30 cellular contexts compared by ENCODE assay signal in genomic region chr7:157900011-157900410, GRCh38.
A peak's percentile ranks its signal among the peaks of the same experiment; 100 is the strongest.
DNase-seq lines count a peak whose midpoint lies in the region; ATAC-seq, FAIRE-seq and TF ChIP-seq lines count a peak whose summit lies in the region.
"Had no signal": no experiment of that assay in that cellular context is flagged by ENCODE, and none has a peak within 500 bp of the region (broad histone marks: within the 10 kb centered on the region; RNA-seq: fewer than 3 reads in every experiment).

No MANE protein-coding gene starts in this region.

- H2BK15ac ChIP-seq in H1 (ENCODE audit: low read length): peak overlapping the region; percentile 9; the same call in 1 of the 2 replicates

- H3K4me3 ChIP-seq in heart right ventricle (no peak overlapping the region), H1 (ENCODE audit: extremely low read depth in 1 of 4, insufficient read depth in 2 of 4, low read depth in 3 of 4, low read length in 4 of 4) (no peak overlapping the region), trophoblast cell (ENCODE audit: low read depth, low read length) (peak overlapping the region; percentile 42)
- H3K4me3 ChIP-seq: GM12878, MG63, psoas muscle, tibial nerve had no signal

- no peak for FAIRE-seq in H1 (lab: Jason Lieb, UNC)
- FAIRE-seq: colon, GM12878, islet of Langerhans had no signal

- H3K9me3 ChIP-seq in heart right ventricle (no peaks in the 10 kb centered on the region), H1 (ENCODE audit: insufficient read depth in 2 of 2, low read depth in 1 of 2, low read length in 1 of 2) (no peaks in the 10 kb centered on the region), trophoblast cell (ENCODE audit: insufficient read depth, low read depth, low read length) (peaks cover 17% of the 10 kb centered on the region)
- H3K9me3 ChIP-seq: MG63, psoas muscle had no signal

- no peaks in the 10 kb centered on the region for H3K79me1 ChIP-seq in H1 (ENCODE audit: low read depth, low read length)
- H3K79me1 ChIP-seq in trophoblast cell (ENCODE audit: low read length): no peaks in the 10 kb centered on the region

- H3K14ac ChIP-seq in H1 (ENCODE audit: insufficient read length) (no peak overlapping the region), trophoblast cell (ENCODE audit: low read length) (no peak overlapping the region)

- H4K5ac ChIP-seq in H1 (ENCODE audit: insufficient read length, low read depth, low read length): no peak overlapping the region

- no peaks in the 10 kb centered on the region for H3K23me2 ChIP-seq in H1 (ENCODE audit: low read depth, low read length)

- H4K91ac ChIP-seq in H1 (replicated peaks; ENCODE audit: insufficient read length, low read length): no peak overlapping the region
- no peak overlapping the region for H4K91ac ChIP-seq in trophoblast cell (ENCODE audit: low read depth, low read length)

- intact Hi-C loops in Right ventricle myocardium superior (cut with DNase I): no loop called here
- intact Hi-C loops in heart right ventricle (cut with DNase I): no loop called here

- H4K8ac ChIP-seq in H1 (ENCODE audit: extremely low read depth, insufficient read depth, low read length): no peak overlapping the region
- no peak overlapping the region for H4K8ac ChIP-seq in trophoblast cell (ENCODE audit: low read depth, low read length)

- DNase-seq in Right ventricle myocardium superior (no peak), heart right ventricle (no peak), NCI-H2029 treated with DMSO at 0.1 percent for 48 hours (lab: John Stamatoyannopoulos, UW) (peak; percentile 79), H1 (ENCODE audit: low read depth in 1 of 2, low spot score in 2 of 2) (no peak), trophoblast cell (no peak), GM19240 (ENCODE audit: insufficient read length, low spot score) (no peak), T1000 (lab: John Stamatoyannopoulos, UW) (no peak)
- DNase-seq: activated CD4-positive, CD25-positive, alpha-beta regulatory T cell; activated gamma-delta T cell treated with Interleukin-2 at 50 U/mL for 16 hours; activated naive CD8-positive, alpha-beta T cell treated with anti-CD3 and anti-CD28 coated beads, Interleukin-2, amount 10 ng/mL, durations not matched to agents 7 days and 5 days; activated T-cell treated with anti-CD3 and anti-CD28 coated beads, Interleukin-2, amount 50 U/mL, for 24 hours; aorta; CD4-positive, alpha-beta memory T cell; effector CD8-positive, alpha-beta T cell; erythroblast; HCEC 1CT; MG63; midbrain; naive B cell; NCI-H146; NCI-H774; psoas muscle; stimulated activated CD4-positive, alpha-beta T cell treated with anti-CD3 and anti-CD28 coated beads, Interleukin-4, amount 100 ng/mL, for 4 hours; T-cell had no signal

- H3K23ac ChIP-seq in H1 (ENCODE audit: insufficient read length) (no peak overlapping the region), trophoblast cell (ENCODE audit: low read length) (no peak overlapping the region)

- TF ChIP-seq RAD21 in H1 (IDR thresholded peaks at IDR 0.05 in 1 of 2, conservative IDR thresholded peaks at IDR 0.05 in 1 of 2; ENCODE audit: low read depth in 2 of 2, low read length in 2 of 2): no peak

- H2BK5ac ChIP-seq in H1 (ENCODE audit: low read depth, low read length): no peak overlapping the region
- no peak overlapping the region for H2BK5ac ChIP-seq in trophoblast cell (ENCODE audit: low read depth, low read length, poor library complexity)

- H3K4me1 ChIP-seq in heart right ventricle: peaks cover 0 to 7% (median 0%) of the 10 kb centered on the region in 9 donors
- H3K4me1 ChIP-seq in H1 (replicated peaks in 1 of 4; ENCODE audit: control insufficient read depth in 3 of 4, insufficient read depth in 4 of 4, low read length in 3 of 4): peaks cover 3 to 10% (median 8%) of the 10 kb centered on the region in 4 experiments; a peak in 5 of 7 replicates
- H3K4me1 ChIP-seq in trophoblast cell (ENCODE audit: control insufficient read depth in 1 of 2, insufficient read depth in 2 of 2, low read length in 2 of 2): no peaks in the 10 kb centered on the region
- H3K4me1 ChIP-seq: psoas muscle, tibial nerve had no signal

- ATAC-seq in Right ventricle myocardium superior (ENCODE audit: poor library complexity) (peak; percentile 64), heart right ventricle (no peak), GM21576 (IDR thresholded peaks at IDR 0.05; ENCODE audit: unreplicated experiment) (no peak)
- ATAC-seq: GM12878, psoas muscle, T-cell had no signal

- no peaks in the 10 kb centered on the region for H4K20me1 ChIP-seq in H1 (replicated peaks in 1 of 2; ENCODE audit: control insufficient read depth in 1 of 2, insufficient read depth in 2 of 2, low read length in 2 of 2)

- POLR2A ChIA-PET in H1 (lab: Charles Lee; ENCODE audit: partially characterized antibody): no interaction called here

- no peak overlapping the region for H4K12ac ChIP-seq in trophoblast cell (ENCODE audit: low read depth, low read length)

- H3K9ac ChIP-seq in H1 (replicated peaks in 1 of 4; ENCODE audit: extremely low read depth in 1 of 4, low read depth in 3 of 4, low read length in 3 of 4) (no peak overlapping the region), trophoblast cell (ENCODE audit: low read length) (no peak overlapping the region)
- H3K9ac ChIP-seq: KMS-11 had no signal

- H3K79me2 ChIP-seq in H1 (ENCODE audit: control insufficient read depth in 1 of 2, insufficient read depth in 2 of 2, low read length in 2 of 2): no peaks in the 10 kb centered on the region
- H3K79me2 ChIP-seq in trophoblast cell (ENCODE audit: control insufficient read depth, insufficient read depth, low read length, poor library complexity): no peaks in the 10 kb centered on the region

- 54 to 55% methylated on average over 11 of the region's 11 CpGs for WGBS in heart right ventricle, 2 donors
- WGBS in H1 (ENCODE audit: extremely low coverage in 1 of 2, insufficient coverage in 1 of 2, insufficient read length in 1 of 2, insufficient replicate concordance in 2 of 2, low coverage in 1 of 2, low lambda C conversion rate in 2 of 2, missing lambda C conversion rate in 1 of 2), 2 experiments: 92% methylated on average over 11 of the region's 11 CpGs; no CpG with 5 or more reads in 1 of the 2 experiments
- WGBS in trophoblast cell (ENCODE audit: extremely low coverage, insufficient coverage, insufficient read length): no CpG with 5 or more reads among the region's 11 CpGs

- H2AFZ ChIP-seq in H1 (ENCODE audit: low read length): no peak overlapping the region
- H2AFZ ChIP-seq in trophoblast cell (ENCODE audit: insufficient read depth, low read length, poor library complexity): no peak overlapping the region

- TF ChIP-seq POLR2A in H1 (IDR thresholded peaks at IDR 0.05; ENCODE audit: control extremely low read depth in 1 of 2, low read depth in 2 of 2, low read length in 2 of 2): no peak

- H3K4me2 ChIP-seq in H1 (ENCODE audit: insufficient read depth in 1 of 2, low read depth in 2 of 2, low read length in 2 of 2): no peak overlapping the region
- no peak overlapping the region for H3K4me2 ChIP-seq in trophoblast cell (ENCODE audit: low read length)
- H3K4me2 ChIP-seq: KMS-11 had no signal

- TF ChIP-seq EP300 in H1 (IDR thresholded peaks at IDR 0.05; ENCODE audit: borderline replicate concordance in 1 of 2, low read depth in 2 of 2, low read length in 2 of 2): no peak

- H3K27ac ChIP-seq in heart right ventricle (no peak overlapping the region), H1 (ENCODE audit: low read depth, low read length) (no peak overlapping the region), trophoblast cell (ENCODE audit: low read depth, low read length) (no peak overlapping the region)
- H3K27ac ChIP-seq: KMS-11, psoas muscle, tibial nerve had no signal

- H3K18ac ChIP-seq in H1 (ENCODE audit: extremely low read depth, low read length): no peak overlapping the region
- no peak overlapping the region for H3K18ac ChIP-seq in trophoblast cell (ENCODE audit: low read length)

- H2AK5ac ChIP-seq in H1 (ENCODE audit: low read depth, low read length): no peak overlapping the region
- H2AK5ac ChIP-seq in trophoblast cell (ENCODE audit: low read length): no peak overlapping the region

- H3K56ac ChIP-seq in H1 (replicated peaks; ENCODE audit: insufficient read length, low read depth, low read length): no peak overlapping the region

- TF ChIP-seq CTCF in heart right ventricle (IDR thresholded peaks at IDR 0.05): no peak
- no peak for TF ChIP-seq CTCF in H1 (IDR thresholded peaks at IDR 0.05; ENCODE audit: control extremely low read depth in 1 of 3, insufficient read depth in 1 of 3, low read depth in 1 of 3, low read length in 3 of 3)

- H3K4ac ChIP-seq in H1 (replicated peaks; ENCODE audit: insufficient read length, low read depth, low read length) (no peak overlapping the region), trophoblast cell (ENCODE audit: low read depth, low read length) (no peak overlapping the region)

- H2BK20ac ChIP-seq in H1 (ENCODE audit: low read length): 0 out of 2 replicates have a peak overlapping the region, but pooled peaks have one; percentile 55

- H2BK120ac ChIP-seq in H1 (replicated peaks; ENCODE audit: low read depth, low read length) (peak overlapping the region; percentile 31), trophoblast cell (ENCODE audit: insufficient read depth, low read length, poor library complexity) (no peak overlapping the region)

- CTCF ChIA-PET in H1 (lab: Charles Lee; ENCODE audit: partially characterized antibody): no interaction called here

- peaks cover 0 to 7% (median 0%) of the 10 kb centered on the region in 7 donors for H3K27me3 ChIP-seq in heart right ventricle
- H3K27me3 ChIP-seq in H1 (replicated peaks in 1 of 4; ENCODE audit: control insufficient read depth in 3 of 4, extremely low read depth in 1 of 4, insufficient read depth in 3 of 4, low read length in 3 of 4): no peaks in the 10 kb centered on the region
- H3K27me3 ChIP-seq in trophoblast cell (ENCODE audit: insufficient read depth, low read length): no peaks in the 10 kb centered on the region
- H3K27me3 ChIP-seq: MG63, tibial nerve had no signal

- peak overlapping the region; percentile 60; the same call in 1 of the 2 replicates for H2BK12ac ChIP-seq in H1 (ENCODE audit: low read depth, low read length)
- no peak overlapping the region for H2BK12ac ChIP-seq in trophoblast cell (ENCODE audit: low read length)

- H3K36me3 ChIP-seq in heart right ventricle: no peaks in the 10 kb centered on the region
- H3K36me3 ChIP-seq in H1 (ENCODE audit: control insufficient read depth in 2 of 4, insufficient read depth in 4 of 4, low read length in 3 of 4): no peaks in the 10 kb centered on the region
- no peaks in the 10 kb centered on the region for H3K36me3 ChIP-seq in trophoblast cell (ENCODE audit: control insufficient read depth in 1 of 2, insufficient read depth in 2 of 2, low read length in 2 of 2)
- H3K36me3 ChIP-seq: MG63, tibial nerve had no signal

TF ChIP-seq in H1, 55 proteins besides CTCF, POLR2A, EP300 and RAD21 (continues in another document):
- no peak for TF ChIP-seq YY1 (IDR thresholded peaks at IDR 0.05; ENCODE audit: low read depth, low read length)
- TF ChIP-seq TAF7 (optimal IDR thresholded peaks at IDR 0.05; ENCODE audit: borderline replicate concordance, low read depth, low read length): no peak
- no peak for TF ChIP-seq TEAD4 (IDR thresholded peaks at IDR 0.05; ENCODE audit: low read depth, low read length)
- no peak for TF ChIP-seq POLR2AphosphoS5 (IDR thresholded peaks at IDR 0.05; ENCODE audit: low read depth, low read length)
- no peak for TF ChIP-seq RNF2 (IDR thresholded peaks at IDR 0.05; ENCODE audit: borderline replicate concordance, low read depth, low read length, missing control alignments, poor library complexity, severe bottlenecking)
